Comparison of ENCODE assay signal across 1 cellular context in the genomic region with DNA sequence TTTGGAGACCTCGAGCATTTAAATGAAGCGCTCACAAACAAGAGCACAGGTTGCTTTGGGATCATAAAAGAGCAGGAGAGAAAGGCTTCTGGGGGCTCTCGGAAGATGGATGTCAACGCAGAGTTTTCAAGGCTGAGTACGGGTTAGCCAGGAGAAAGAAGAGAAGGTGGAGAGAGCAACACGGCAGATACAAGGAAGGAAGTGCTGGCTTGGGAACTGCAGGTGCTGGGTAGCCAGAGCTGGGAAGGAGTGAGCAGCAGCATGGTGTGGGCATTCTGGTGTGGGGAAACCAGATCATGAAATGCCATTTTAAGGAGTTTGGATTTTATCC.
TF ChIP-seq lines count a peak whose summit lies in the region.

No MANE protein-coding gene starts in this region.

TF ChIP-seq in H1, 55 proteins besides CTCF, POLR2A, EP300 and RAD21:
- TF ChIP-seq KDM1A (IDR thresholded peaks at IDR 0.05; ENCODE audit: borderline replicate concordance, low read length), result no peak
- no peak for TF ChIP-seq MAFK (IDR thresholded peaks at IDR 0.05; ENCODE audit: low read depth, low read length)
- no peak for TF ChIP-seq FOSL1 (IDR thresholded peaks at IDR 0.05; ENCODE audit: insufficient read depth, low read depth, low read length)
- 0 out of 2 replicates have a peak, but pooled peaks have one; percentile 33 for TF ChIP-seq YY1 (IDR thresholded peaks at IDR 0.05; ENCODE audit: low read depth, low read length)
- TF ChIP-seq SRF (IDR thresholded peaks at IDR 0.05; ENCODE audit: low read depth, low read length), result no peak
- TF ChIP-seq SP2 (IDR thresholded peaks at IDR 0.05; ENCODE audit: low read length), result no peak
- TF ChIP-seq TAF7 (optimal IDR thresholded peaks at IDR 0.05; ENCODE audit: borderline replicate concordance, low read depth, low read length), result peak; percentile 40
- peak; percentile 51 for TF ChIP-seq SAP30 (IDR thresholded peaks at IDR 0.05; ENCODE audit: insufficient read depth, insufficient replicate concordance, low read length)
TF ChIP-seq in H1: peak in this region for 3.
